ENCODE assay signal across 8 cellular contexts in the genomic region with DNA sequence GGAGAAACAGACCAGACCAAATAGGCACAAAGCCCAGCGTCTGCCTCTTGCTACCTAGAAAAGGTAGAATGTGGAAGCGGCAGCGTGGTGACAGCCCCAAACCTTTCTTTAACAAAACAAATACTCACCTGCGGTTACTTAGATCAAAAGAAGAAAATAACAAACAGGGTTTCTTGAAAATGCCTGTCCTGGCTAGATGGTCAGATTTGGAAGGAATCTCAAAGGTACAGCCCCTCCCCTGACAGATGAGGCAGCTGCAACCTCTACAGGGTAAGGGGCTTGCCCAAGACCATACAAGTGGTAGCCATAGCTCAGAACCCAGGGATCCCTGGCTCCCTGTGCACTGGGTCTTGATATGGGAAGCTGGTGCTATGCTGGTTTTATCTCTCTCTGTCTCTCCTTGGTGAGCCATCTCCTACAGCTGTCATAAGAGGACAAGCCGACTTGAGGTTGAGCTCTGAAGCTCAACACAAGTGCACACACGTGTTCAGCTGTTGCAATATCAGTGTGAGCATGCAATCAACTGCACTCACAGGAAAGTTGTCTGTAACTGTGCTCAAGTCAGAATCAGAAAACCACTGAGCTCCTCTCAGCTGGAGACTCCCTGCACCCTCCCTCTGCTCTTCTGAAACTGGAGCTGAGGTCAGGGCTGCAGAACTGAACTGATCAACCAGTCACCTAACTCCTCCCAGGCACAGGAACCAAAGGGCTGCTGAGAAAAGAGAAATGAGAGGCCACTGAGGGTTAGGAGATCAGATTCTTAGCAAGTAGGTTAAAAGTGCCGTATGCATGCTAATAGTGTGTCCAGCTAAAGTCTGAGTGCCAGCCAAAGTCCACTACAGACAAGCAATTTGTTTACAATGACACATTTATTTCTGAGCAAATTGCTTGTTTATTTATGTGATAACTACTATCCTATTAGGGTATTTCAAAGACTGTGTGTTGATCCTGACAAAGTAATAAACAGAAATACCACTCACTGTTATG. TPM values are rescaled to one million over a fixed set of nuclear protein-coding genes. Genes with fewer than 3 reads are reported as not detected.
DNase-seq lines count a peak whose midpoint lies in the region; ATAC-seq and TF ChIP-seq lines count a peak whose summit lies in the region.

No MANE protein-coding gene starts in this region.

- intact Hi-C loops in activated CD4-positive, alpha-beta T cell treated with anti-CD3 and anti-CD28 coated beads for 36 hours (cut with DNase I, micrococcal nuclease): loop anchor here (1.0 to 2.0 kb wide), 6 partner anchors 18 to 55 kb away; a partner anchor contains a TSS
- intact Hi-C loops in PC-3 (cut with micrococcal nuclease): no loop called here

- peak overlapping the region; percentile 89 for H3K27ac Mint-ChIP-seq in activated CD4-positive, alpha-beta T cell treated with anti-CD3 and anti-CD28 coated beads for 36 hours
- peak overlapping the region; percentile 46 for H3K27ac Mint-ChIP-seq in stimulated activated memory B cell treated with anti-CD40 and anti-IgM and Interleukin-4, amounts not matched to agents 10 μg/mL and 1 μg/mL and 100 μg/mL, for 72 hours

- no peak overlapping the region for H2AFZ ChIP-seq in PC-3 (ENCODE audit: low read length)

- H3K36me3 Mint-ChIP-seq in activated CD4-positive, alpha-beta T cell treated with anti-CD3 and anti-CD28 coated beads for 36 hours (ENCODE audit: low read depth): no peaks in the 10 kb centered on the region
- no peaks in the 10 kb centered on the region for H3K36me3 Mint-ChIP-seq in stimulated activated memory B cell treated with anti-CD40 and anti-IgM and Interleukin-4, amounts not matched to agents 10 μg/mL and 1 μg/mL and 100 μg/mL, for 72 hours

- POLR2A ChIA-PET in activated CD4-positive, alpha-beta T cell treated with anti-CD3 and anti-CD28 coated beads for 36 hours (lab: Charles Lee): interaction anchor here (0.6 to 2.8 kb wide), 10 partner anchors 10 to 1034 kb away, joined by 3 to 28 read pairs (median 8); a partner anchor contains a TSS
- POLR2A ChIA-PET in PC-3 (lab: Charles Lee; ENCODE audit: unreplicated experiment): interaction anchor here (0.6 kb wide), 1 partner anchor 19 kb away, joined by 4 read pairs; a partner anchor contains a TSS

- peaks cover 59% of the 10 kb centered on the region for H3K4me1 Mint-ChIP-seq in activated CD4-positive, alpha-beta T cell treated with anti-CD3 and anti-CD28 coated beads for 36 hours
- peaks cover 28% of the 10 kb centered on the region for H3K4me1 Mint-ChIP-seq in stimulated activated memory B cell treated with anti-CD40 and anti-IgM and Interleukin-4, amounts not matched to agents 10 μg/mL and 1 μg/mL and 100 μg/mL, for 72 hours

- H3K36me3 ChIP-seq in PC-3 (ENCODE audit: low read depth, low read length): no peaks in the 10 kb centered on the region
- H3K36me3 ChIP-seq in effector memory CD4-positive, alpha-beta T cell (ENCODE audit: control insufficient read depth, insufficient read depth, low read length): no peaks in the 10 kb centered on the region

- H3K4me2 ChIP-seq in PC-3 (ENCODE audit: low read length): no peak overlapping the region

- H3K79me2 ChIP-seq in PC-3 (ENCODE audit: low read length): no peaks in the 10 kb centered on the region

- TF ChIP-seq CTCF in PC-3 (conservative IDR thresholded peaks at IDR 0.05; ENCODE audit: low read depth, low read length): no peak

- peaks cover 2% of the 10 kb centered on the region for H3K27me3 Mint-ChIP-seq in activated CD4-positive, alpha-beta T cell treated with anti-CD3 and anti-CD28 coated beads for 36 hours
- peaks cover 20% of the 10 kb centered on the region for H3K27me3 Mint-ChIP-seq in stimulated activated memory B cell treated with anti-CD40 and anti-IgM and Interleukin-4, amounts not matched to agents 10 μg/mL and 1 μg/mL and 100 μg/mL, for 72 hours

- no peaks in the 10 kb centered on the region for H3K9me3 ChIP-seq in PC-3 (ENCODE audit: low read length)
- H3K9me3 ChIP-seq in effector memory CD4-positive, alpha-beta T cell (ENCODE audit: control insufficient read depth, low read length): no peaks in the 10 kb centered on the region

- DNase-seq in activated CD4-positive, alpha-beta T cell treated with anti-CD3 and anti-CD28 coated beads for 36 hours: peak; percentile 84
- no peak for DNase-seq in activated CD4-positive, alpha-beta T cell treated with anti-CD3 and anti-CD28 coated beads for 1 hour
- DNase-seq in PC-3: no peak
- no peak for DNase-seq in effector memory CD4-positive, alpha-beta T cell
- no peak for DNase-seq in NCI-H128 (lab: John Stamatoyannopoulos, UW; ENCODE audit: unreplicated experiment)
- DNase-seq in SHP77 (lab: John Stamatoyannopoulos, UW): no peak

- H3K27me3 ChIP-seq in PC-3 (ENCODE audit: low read length): no peaks in the 10 kb centered on the region
- H3K27me3 ChIP-seq in effector memory CD4-positive, alpha-beta T cell (replicated peaks; ENCODE audit: control insufficient read depth, insufficient read depth, low read length, poor library complexity, severe bottlenecking): no peaks in the 10 kb centered on the region

- no peaks in the 10 kb centered on the region for H3K9me2 ChIP-seq in PC-3 (replicated peaks; ENCODE audit: low read length)

- no peak overlapping the region for H3K4me3 ChIP-seq in PC-3 (ENCODE audit: low read length)
- H3K4me3 ChIP-seq in effector memory CD4-positive, alpha-beta T cell (ENCODE audit: insufficient read depth, low read depth, low read length, poor library complexity, severe bottlenecking): no peak overlapping the region

- no peak overlapping the region for H3K27ac ChIP-seq in PC-3 (ENCODE audit: low read length)
- H3K27ac ChIP-seq in effector memory CD4-positive, alpha-beta T cell (ENCODE audit: insufficient read depth, low read length, poor library complexity, severe bottlenecking): peak overlapping the region; percentile 50

- no peaks in the 10 kb centered on the region for H4K20me1 ChIP-seq in PC-3 (ENCODE audit: low read length)

- peak overlapping the region; percentile 53 for H3K4me3 Mint-ChIP-seq in activated CD4-positive, alpha-beta T cell treated with anti-CD3 and anti-CD28 coated beads for 36 hours
- H3K4me3 Mint-ChIP-seq in stimulated activated memory B cell treated with anti-CD40 and anti-IgM and Interleukin-4, amounts not matched to agents 10 μg/mL and 1 μg/mL and 100 μg/mL, for 72 hours: peak overlapping the region; percentile 16

- peak; percentile 98 for ATAC-seq in activated CD4-positive, alpha-beta T cell treated with anti-CD3 and anti-CD28 coated beads for 36 hours
- ATAC-seq in HG02938 (IDR thresholded peaks at IDR 0.05; ENCODE audit: unreplicated experiment): peak; percentile 85
- ATAC-seq in PC-3: peak; percentile 56
- peak; percentile 100 for ATAC-seq in stimulated activated memory B cell treated with anti-CD40 and anti-IgM and Interleukin-4, amounts not matched to agents 10 μg/mL and 1 μg/mL and 100 μg/mL, for 72 hours

- no TSS peak for BruUV-seq in PC-3 (replicated peaks; lab: Mats Ljungman, UMichigan)

- CTCF ChIA-PET in activated CD4-positive, alpha-beta T cell treated with anti-CD3 and anti-CD28 coated beads for 36 hours (lab: Charles Lee): interaction anchor here (0.7 to 2.6 kb wide), 22 partner anchors 8 to 139 kb away, joined by 3 to 19 read pairs (median 4); a partner anchor contains a TSS
- CTCF ChIA-PET in PC-3 (lab: Charles Lee): interaction anchor here (0.5 to 1.9 kb wide), 3 partner anchors 33 to 143 kb away, joined by 5 to 12 read pairs (median 5); a partner anchor contains a TSS

- H3F3A ChIP-seq in PC-3 (ENCODE audit: low read length, unreplicated experiment): no peaks in the 10 kb centered on the region

- no peak overlapping the region for H3K9ac ChIP-seq in PC-3 (ENCODE audit: low read length)

- H3K9me3 Mint-ChIP-seq in activated CD4-positive, alpha-beta T cell treated with anti-CD3 and anti-CD28 coated beads for 36 hours (ENCODE audit: low read depth): no peaks in the 10 kb centered on the region
- no peaks in the 10 kb centered on the region for H3K9me3 Mint-ChIP-seq in stimulated activated memory B cell treated with anti-CD40 and anti-IgM and Interleukin-4, amounts not matched to agents 10 μg/mL and 1 μg/mL and 100 μg/mL, for 72 hours

- peaks cover 20% of the 10 kb centered on the region for H3K4me1 ChIP-seq in PC-3 (ENCODE audit: insufficient read depth, low read length)
- peaks cover 36% of the 10 kb centered on the region for H3K4me1 ChIP-seq in effector memory CD4-positive, alpha-beta T cell (ENCODE audit: control insufficient read depth, insufficient read depth, low read length, poor library complexity, severe bottlenecking)

RNA-seq across cellular contexts. Expression of a gene that starts 6.1 kb away (rescaled TPM):
- 10 to 100 TPM; 24.0 to 39.4 TPM for total RNA-seq in activated CD4-positive, alpha-beta T cell treated with anti-CD3 and anti-CD28 coated beads for 36 hours
- 7.3 and 7.4 TPM in 2 replicates for total RNA-seq in PC-3 (2014; rRNA removed)

RNA-seq across cellular contexts. Expression of a gene that starts 18.8 kb away (rescaled TPM):
- total RNA-seq in activated CD4-positive, alpha-beta T cell treated with anti-CD3 and anti-CD28 coated beads for 36 hours: 100 to 1,000 TPM; 299 to 639 TPM
- 59.5 and 63.5 TPM in 2 replicates for total RNA-seq in PC-3 (2014; rRNA removed)
